In the genomic region with DNA sequence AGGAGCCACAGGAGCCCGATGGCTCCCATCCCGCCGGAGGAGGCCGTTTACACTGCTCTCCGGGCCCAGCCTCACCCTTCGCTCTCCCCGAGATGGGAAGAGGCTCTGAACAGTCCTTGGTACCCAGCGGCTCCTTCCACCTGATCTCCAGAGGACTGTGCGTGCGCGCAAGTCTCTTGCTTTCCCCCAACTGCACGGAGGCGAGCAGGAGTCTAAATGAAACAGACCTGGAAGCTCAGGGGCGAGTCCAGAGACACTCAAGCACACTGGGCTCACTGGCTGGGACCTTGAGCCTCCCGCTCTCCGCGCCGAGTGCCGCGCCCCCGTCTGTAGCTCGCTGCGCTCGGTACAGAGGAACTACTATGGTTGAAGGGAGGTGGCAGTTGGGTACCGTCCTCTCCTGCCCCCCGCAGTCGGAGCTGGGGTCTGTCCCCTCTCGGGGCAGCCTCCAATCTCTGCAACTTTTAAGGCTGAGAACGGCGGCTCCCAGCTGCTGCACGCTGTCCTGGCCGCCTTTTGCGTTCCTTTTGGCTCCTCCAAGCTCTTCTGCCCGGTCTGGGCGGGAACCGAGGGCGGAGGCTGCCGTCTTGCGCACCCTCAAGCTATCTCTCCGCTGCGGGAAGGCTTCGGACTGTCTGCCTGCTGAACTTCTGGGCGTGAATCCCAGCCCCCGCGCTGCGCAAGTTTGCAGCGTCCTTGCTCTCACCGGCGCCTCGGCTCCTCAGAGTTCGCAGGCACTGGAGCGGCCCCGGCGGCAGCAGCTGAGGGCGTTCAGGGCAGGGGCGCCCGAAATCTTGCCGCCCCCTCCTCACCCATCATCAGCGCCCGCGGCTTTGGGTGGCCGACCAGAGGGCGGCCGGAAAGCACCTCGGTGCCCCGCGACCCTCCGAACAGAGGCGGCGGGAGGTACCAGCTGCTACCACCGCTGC, we compare ENCODE assay signal across 8 cellular contexts. TPM values are rescaled to one million over a fixed set of nuclear protein-coding genes. Genes with fewer than 3 reads are reported as not detected.
DNase-seq lines count a peak whose midpoint lies in the region; ATAC-seq and TF ChIP-seq lines count a peak whose summit lies in the region.

No MANE protein-coding gene starts in this region.

- no peak for TF ChIP-seq POLR2A in sigmoid colon (IDR thresholded peaks at IDR 0.05)

- H3K27ac ChIP-seq in A673 (ENCODE audit: low read depth, low read length, poor library complexity, severe bottlenecking) = no peak overlapping the region
- H3K27ac ChIP-seq in right cardiac atrium (ENCODE audit: low read length) = no peak overlapping the region
- no peak overlapping the region for H3K27ac ChIP-seq in sigmoid colon

- no peak for TF ChIP-seq EP300 in sigmoid colon (IDR thresholded peaks at IDR 0.05)

- TF ChIP-seq CTCF in A673 (conservative IDR thresholded peaks at IDR 0.05; ENCODE audit: low read depth, low read length) (no peak), sigmoid colon (IDR thresholded peaks at IDR 0.05) (no peak)

- no peaks in the 10 kb centered on the region for H3K27me3 ChIP-seq in A673 (replicated peaks; ENCODE audit: insufficient read depth, low read depth, low read length, poor library complexity)
- H3K27me3 ChIP-seq in right cardiac atrium (ENCODE audit: control insufficient read depth, insufficient read depth) = no peaks in the 10 kb centered on the region
- H3K27me3 ChIP-seq in sigmoid colon = peaks cover 0 to 70% (median 55%) of the 10 kb centered on the region in 3 donors

- DNase-seq in A673 (ENCODE audit: low spot score) = peak; percentile 62
- DNase-seq in activated T-cell treated with anti-CD3 and anti-CD28 coated beads, Interleukin-2, amount 50 U/mL, for 48 hours = peak; percentile 29 to 37
- peak in 2 of 3 donors; percentile 21 to 22 for DNase-seq in right cardiac atrium
- DNase-seq in sigmoid colon = no peak
- no peak for DNase-seq in epidermal melanocyte (ENCODE audit: insufficient read length, low spot score)
- no peak for DNase-seq in GM19238 (ENCODE audit: insufficient read length, low spot score)

- WGBS in right cardiac atrium = 1% methylated on average over 71 of the region's 71 CpGs
- WGBS in sigmoid colon, 2 donors = 2 to 10% methylated on average over 71 of the region's 71 CpGs

- ATAC-seq in GM18867 (IDR thresholded peaks at IDR 0.05; ENCODE audit: unreplicated experiment) = peak; percentile 7
- peak; percentile 15 to 41 for ATAC-seq in right cardiac atrium
- no peak for ATAC-seq in GM21619 (IDR thresholded peaks at IDR 0.05; ENCODE audit: unreplicated experiment)

- H3K36me3 ChIP-seq in A673 (ENCODE audit: insufficient read depth, low read length, poor library complexity, severe bottlenecking) (no peaks in the 10 kb centered on the region), sigmoid colon (no peaks in the 10 kb centered on the region)

- peak overlapping the region; percentile 51 for H3K4me3 ChIP-seq in A673 (ENCODE audit: low read depth, low read length, poor library complexity, severe bottlenecking)
- H3K4me3 ChIP-seq in right cardiac atrium (ENCODE audit: low read length) = peak overlapping the region; percentile 30
- H3K4me3 ChIP-seq in sigmoid colon = peak overlapping the region; percentile 9 to 53 (median 44)

- CTCF ChIA-PET in A673 (lab: Charles Lee) = interaction anchor here (0.6 kb wide), 1 partner anchor 9 kb away, joined by 8 read pairs; no protein-coding TSS in a partner anchor

- H3K4me1 ChIP-seq in A673 (ENCODE audit: insufficient read depth, low read length, poor library complexity, severe bottlenecking) = peaks cover 10% of the 10 kb centered on the region
- peaks cover 5% of the 10 kb centered on the region for H3K4me1 ChIP-seq in right cardiac atrium (ENCODE audit: control insufficient read depth, insufficient read depth, low read length)
- H3K4me1 ChIP-seq in sigmoid colon = peaks cover 0 to 32% (median 24%) of the 10 kb centered on the region in 4 donors

- H3K9me3 ChIP-seq in A673 (ENCODE audit: low read depth, low read length, poor library complexity, severe bottlenecking) (no peaks in the 10 kb centered on the region), right cardiac atrium (ENCODE audit: control insufficient read depth, low read length) (no peaks in the 10 kb centered on the region), sigmoid colon (peaks cover 0 to 5% (median 0%) of the 10 kb centered on the region in 4 donors)

- BruUV-seq in A673 (replicated peaks; lab: Mats Ljungman, UMichigan) = TSS peak; percentile 25

- intact Hi-C loops in A673 (cut with micrococcal nuclease; ENCODE audit: unreplicated experiment) = loop anchor here (2.0 to 5.0 kb wide), 3 partner anchors 194 to 962 kb away; no protein-coding TSS in a partner anchor
- intact Hi-C loops in right cardiac atrium (cut with DNase I) = loop anchor here in 3 of 4 donors (5.0 kb wide), 2 partner anchors 106 to 151 kb away; no protein-coding TSS in a partner anchor
- intact Hi-C loops in sigmoid colon (cut with DNase I) = no loop called here

- POLR2A ChIA-PET in A673 (lab: Charles Lee; ENCODE audit: low non-redundant PET) = interaction anchor here (0.5 to 0.6 kb wide), 2 partner anchors 41 to 1768 kb away, joined by 3 to 7 read pairs; no protein-coding TSS in a partner anchor

RNA-seq across cellular contexts. Expression of gene ALK, which starts 0.5 kb away (rescaled TPM):
- total RNA-seq in A673 (2021) (10.8 and 14.7 TPM in 2 replicates), right cardiac atrium (under 1 TPM in 3 of 4 donors, not detected in 1; 0.06 to 0.17 (median 0.14) TPM), sigmoid colon (1 to 10 TPM; 1.1 to 2.9 (median 1.4) TPM)
- polyA plus RNA-seq in right cardiac atrium (0.05 TPM), sigmoid colon (under 1 TPM in 2 of 3 donors, not detected in 1; 0.31 to 0.60 TPM)

Comparison
In these comparisons a context has a peak if more than half of its experiments do, and no peak if none do; other contexts are left out.
1. DNase-seq: peak in A673 (single experiment), activated T-cell treated with anti-CD3 and anti-CD28 coated beads, Interleukin-2, amount 50 U/mL, for 48 hours (2 of 2) and right cardiac atrium (2 of 3); none in sigmoid colon (single experiment), epidermal melanocyte (single experiment) and GM19238 (single experiment).
2. Peak in every context shown above with its lines, with median percentiles within 50 percentile points of each other: H3K4me3 ChIP-seq.